ENCODE assay signal across 9 cellular contexts in the genomic region with DNA sequence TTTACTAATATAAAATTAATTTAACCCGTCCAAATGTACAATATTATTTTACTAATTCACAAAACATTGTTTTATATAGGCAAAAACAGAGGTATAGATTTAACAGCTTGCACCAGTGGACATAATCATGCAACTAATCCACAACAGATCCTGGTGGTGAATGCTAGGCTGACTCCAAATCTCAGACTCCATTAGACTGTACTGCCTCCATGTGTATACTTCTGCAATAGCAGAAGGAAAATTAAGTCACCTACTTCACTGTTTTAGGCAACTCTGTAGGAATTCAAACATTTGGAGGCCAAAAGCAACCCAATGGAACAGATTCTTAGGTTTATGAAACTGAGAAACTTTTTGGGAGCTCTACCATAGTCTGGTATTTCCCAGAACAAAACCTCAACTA. TPM values are rescaled to one million over a fixed set of nuclear protein-coding genes. Genes with fewer than 3 reads are reported as not detected.
DNase-seq lines count a peak whose midpoint lies in the region; ATAC-seq and TF ChIP-seq lines count a peak whose summit lies in the region.
"Had no signal": no experiment of that assay in that cellular context is flagged by ENCODE, and none has a peak within 500 bp of the region (broad histone marks: within the 10 kb centered on the region; RNA-seq: fewer than 3 reads in every experiment).

No MANE protein-coding gene starts in this region.

- no peaks in the 10 kb centered on the region for H3K27me3 ChIP-seq in tibial artery
- H3K27me3 ChIP-seq: SJSA1 had no signal

- intact Hi-C loops in tibial artery (cut with DNase I; ENCODE audit: low total_unique reads) = no loop called here

- DNase-seq in SKM-1 treated with dmso at 0.1 percent for 144 hours (lab: John Stamatoyannopoulos, UW; ENCODE audit: unreplicated experiment) = peak; percentile 58
- DNase-seq in glomerular endothelial cell (ENCODE audit: extremely low read depth, low read depth, low spot score) = peak; percentile 33
- DNase-seq in tibial artery = no peak
- no peak for DNase-seq in COLO668 (lab: John Stamatoyannopoulos, UW; ENCODE audit: unreplicated experiment)
- no peak for DNase-seq in mesenteric fat pad (ENCODE audit: low spot score)

- no peaks in the 10 kb centered on the region for H3K9me3 ChIP-seq in tibial artery
- H3K9me3 ChIP-seq: SJSA1 had no signal

- H3K27ac ChIP-seq in C4-2B = no peak overlapping the region
- no peak overlapping the region for H3K27ac ChIP-seq in tibial artery
- H3K27ac ChIP-seq: SJSA1 had no signal

- peak; percentile 60 for TF ChIP-seq CTCF in C4-2B (conservative IDR thresholded peaks at IDR 0.05)
- peak; percentile 37 to 54 for TF ChIP-seq CTCF in tibial artery (IDR thresholded peaks at IDR 0.05)

- no peaks in the 10 kb centered on the region for H3K36me3 ChIP-seq in tibial artery
- H3K36me3 ChIP-seq: SJSA1 had no signal

- H3K4me3 ChIP-seq in tibial artery = no peak overlapping the region
- H3K4me3 ChIP-seq: SJSA1 had no signal

- ATAC-seq in GM18502 (IDR thresholded peaks at IDR 0.05; ENCODE audit: poor library complexity, unreplicated experiment) (peak; percentile 81), HG03432 (IDR thresholded peaks at IDR 0.05; ENCODE audit: unreplicated experiment) (peak; percentile 80)

- H3K4me1 ChIP-seq in tibial artery = no peaks in the 10 kb centered on the region
- H3K4me1 ChIP-seq: SJSA1 had no signal

RNA-seq across cellular contexts. Expression of a gene that starts 30.0 kb away (rescaled TPM):
- total RNA-seq in glomerular endothelial cell = not detected in 2 replicates
- 4.0 TPM for total RNA-seq in mesenteric fat pad
- total RNA-seq: SJSA1 had no signal

RNA-seq across cellular contexts. Expression of a gene that starts 39.7 kb away (rescaled TPM):
- 34.1 and 47.1 TPM in 2 replicates for total RNA-seq in glomerular endothelial cell
- total RNA-seq in mesenteric fat pad = 3.2 TPM

Comparison
In these comparisons a context has a peak if more than half of its experiments do, and no peak if none do; other contexts are left out.
1. DNase-seq: peak in SKM-1 treated with dmso at 0.1 percent for 144 hours (single experiment) and glomerular endothelial cell (single experiment); none in tibial artery (0 of 2), COLO668 (single experiment) and mesenteric fat pad (single experiment).